ENCODE assay signal across 13 cellular contexts in genomic region chr1:214316597-214316996, GRCh38. TPM values are rescaled to one million over a fixed set of nuclear protein-coding genes. Genes with fewer than 3 reads are reported as not detected.
DNase-seq lines count a peak whose midpoint lies in the region; ATAC-seq and TF ChIP-seq lines count a peak whose summit lies in the region.
"Had no signal": no experiment of that assay in that cellular context is flagged by ENCODE, and none has a peak within 500 bp of the region (broad histone marks: within the 10 kb centered on the region; RNA-seq: fewer than 3 reads in every experiment).

No MANE protein-coding gene starts in this region.

- ATAC-seq in HG02588 (IDR thresholded peaks at IDR 0.05; ENCODE audit: unreplicated experiment) (peak; percentile 34), HG02885 (IDR thresholded peaks at IDR 0.05; ENCODE audit: poor library complexity, unreplicated experiment) (no peak)

- no peak overlapping the region for H3K27ac ChIP-seq in brain microvascular endothelial cell
- H3K27ac ChIP-seq: HL-60 had no signal

- H3K36me3 ChIP-seq in brain microvascular endothelial cell (replicated peaks), result no peaks in the 10 kb centered on the region

- no peak overlapping the region for H3K4me3 ChIP-seq in brain microvascular endothelial cell (ENCODE audit: low read depth, low read length)

- in situ Hi-C loops in brain microvascular endothelial cell (cut with HindIII; ENCODE audit: low pct_ligation_motif_present, low sequenced_read_pairs), result no loop called here

- TF ChIP-seq CTCF in brain microvascular endothelial cell (IDR thresholded peaks at IDR 0.05; ENCODE audit: low read depth, low read length, missing control alignments), result no peak

- peak; percentile 73 for DNase-seq in A172 (ENCODE audit: low spot score)
- peak; percentile 22 for DNase-seq in brain microvascular endothelial cell
- DNase-seq in islet precursor cell, result peak; percentile 88
- DNase-seq in NCI-H2081 (lab: John Stamatoyannopoulos, UW), result no peak
- no peak for DNase-seq in HuH-7 (ENCODE audit: low spot score)
- DNase-seq in stimulated activated naive CD4-positive, alpha-beta T cell treated with Interleukin-2 at 50 U/mL for 16 hours (lab: John Stamatoyannopoulos, UW), result no peak
- DNase-seq: activated CD4-positive, alpha-beta T cell treated with anti-CD3 and anti-CD28 coated beads for 48 hours; activated gamma-delta T cell treated with Interleukin-2 at 50 U/mL for 16 hours; NCI-H1105 treated with DMSO at 0.1 percent for 48 hours; posterior cingulate gyrus had no signal

- H3K27me3 ChIP-seq in brain microvascular endothelial cell (replicated peaks), result no peaks in the 10 kb centered on the region

RNA-seq across cellular contexts. Expression of gene SMYD2, which starts 35.6 kb away (rescaled TPM):
- 77.2 and 81.1 TPM in 2 replicates for total RNA-seq in A172 (2014; rRNA removed; shearing (Covaris generic))

Comparison
In these comparisons a context has a peak if more than half of its experiments do, and no peak if none do; other contexts are left out.
1. DNase-seq: peak in A172 (single experiment), brain microvascular endothelial cell (single experiment) and islet precursor cell (single experiment); none in NCI-H2081 (0 of 2), HuH-7 (single experiment) and stimulated activated naive CD4-positive, alpha-beta T cell treated with Interleukin-2 at 50 U/mL for 16 hours (single experiment).